Comparison of ENCODE assay signal across 1 cellular context in the genomic region with DNA sequence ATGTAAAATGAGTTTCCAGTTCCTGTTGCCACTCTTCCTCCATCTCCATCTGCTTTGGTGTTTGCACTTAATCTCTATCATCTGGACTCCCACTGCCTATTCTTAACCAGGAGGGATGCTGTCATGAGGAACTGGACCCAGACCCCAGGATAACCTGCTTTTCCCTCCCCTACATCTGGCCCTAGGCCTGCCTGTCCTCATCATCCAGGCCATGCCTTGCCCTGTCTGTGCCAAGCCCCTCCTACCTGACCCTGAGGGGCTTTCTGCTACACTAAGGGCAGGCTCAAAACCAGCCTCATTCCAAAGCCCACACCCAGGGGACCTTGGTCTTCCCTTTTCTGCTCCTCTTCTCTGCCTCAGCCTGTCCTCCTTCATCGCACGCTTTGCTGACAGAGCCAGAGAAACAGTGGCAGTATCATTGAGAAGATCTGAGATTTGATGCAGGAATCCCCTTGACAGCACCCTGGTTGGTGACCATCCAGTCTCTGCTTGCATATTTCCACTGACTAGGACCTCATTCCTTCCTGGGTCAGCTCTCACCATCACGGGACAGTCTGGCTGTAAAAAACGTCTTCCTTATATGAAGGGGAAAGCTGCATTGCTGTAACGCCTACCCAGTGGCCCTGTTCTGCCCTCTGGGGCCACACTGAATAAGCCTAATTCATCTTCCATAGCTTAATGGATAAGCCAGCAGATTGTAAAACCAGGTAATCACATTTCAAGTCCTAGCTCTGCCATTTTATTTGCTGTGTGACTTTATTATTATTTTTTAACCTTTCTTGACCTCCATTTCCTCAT.
TF ChIP-seq lines count a peak whose summit lies in the region.

No MANE protein-coding gene starts in this region.

TF ChIP-seq in WTC11, 78 proteins besides CTCF, POLR2A, EP300 and RAD21 (continued from another document):
- TF ChIP-seq, protein P1, sequence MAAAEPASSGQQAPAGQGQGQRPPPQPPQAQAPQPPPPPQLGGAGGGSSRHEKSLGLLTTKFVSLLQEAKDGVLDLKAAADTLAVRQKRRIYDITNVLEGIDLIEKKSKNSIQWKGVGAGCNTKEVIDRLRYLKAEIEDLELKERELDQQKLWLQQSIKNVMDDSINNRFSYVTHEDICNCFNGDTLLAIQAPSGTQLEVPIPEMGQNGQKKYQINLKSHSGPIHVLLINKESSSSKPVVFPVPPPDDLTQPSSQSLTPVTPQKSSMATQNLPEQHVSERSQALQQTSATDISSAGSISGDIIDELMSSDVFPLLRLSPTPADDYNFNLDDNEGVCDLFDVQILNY (CRISPR knock-in tag; IDR thresholded peaks at IDR 0.05) = no peak
